In the genomic region with DNA sequence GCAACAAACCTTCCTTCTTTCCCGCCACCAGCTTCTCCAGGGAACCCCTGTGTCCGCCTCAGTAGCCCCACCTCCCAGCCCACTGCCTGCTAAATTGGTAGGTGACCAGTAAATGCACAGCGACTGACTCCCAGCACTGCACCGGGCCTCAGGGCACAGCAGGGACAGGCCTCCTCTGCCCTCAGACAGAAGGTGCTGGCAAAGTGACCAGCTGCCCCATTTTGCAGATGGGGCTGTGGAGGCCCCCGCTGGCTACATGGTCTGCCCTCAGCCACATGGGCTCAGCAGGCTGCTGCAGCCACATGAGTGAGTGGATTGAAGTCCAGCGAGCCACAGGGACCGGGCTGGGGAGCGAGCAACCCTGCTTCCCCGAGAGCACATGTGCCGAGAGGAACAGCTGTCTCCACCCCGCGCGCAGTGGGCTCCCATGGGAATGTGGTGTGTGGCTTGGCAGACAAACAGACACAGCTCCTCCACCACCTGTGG, we compare ENCODE assay signal across 15 cellular contexts. TPM values are rescaled to one million over a fixed set of nuclear protein-coding genes. Genes with fewer than 3 reads are reported as not detected.
DNase-seq lines count a peak whose midpoint lies in the region; ATAC-seq and TF ChIP-seq lines count a peak whose summit lies in the region.
"Had no signal": no experiment of that assay in that cellular context is flagged by ENCODE, and none has a peak within 500 bp of the region (broad histone marks: within the 10 kb centered on the region; RNA-seq: fewer than 3 reads in every experiment).

No MANE protein-coding gene starts in this region.

- H3K36me3 Mint-ChIP-seq in Caco-2 (ENCODE audit: insufficient read depth, unreplicated experiment), result no peaks in the 10 kb centered on the region
- H3K36me3 Mint-ChIP-seq in activated T-cell treated with anti-CD3 and anti-CD28 coated beads, Interleukin-2, amount 50 U/mL, for 4 hours (ENCODE audit: insufficient read depth), result no peaks in the 10 kb centered on the region

- no peak overlapping the region for H3K27ac Mint-ChIP-seq in Caco-2 (ENCODE audit: unreplicated experiment)
- H3K27ac Mint-ChIP-seq: activated CD8-positive, alpha-beta T cell treated with anti-CD3 and anti-CD28 coated beads for 36 hours had no signal

- peaks cover 2% of the 10 kb centered on the region for H3K27me3 Mint-ChIP-seq in Caco-2 (ENCODE audit: insufficient read depth, unreplicated experiment)
- peaks cover 6% of the 10 kb centered on the region for H3K27me3 Mint-ChIP-seq in activated T-cell treated with anti-CD3 and anti-CD28 coated beads, Interleukin-2, amount 50 U/mL, for 4 hours (ENCODE audit: low read depth)

- no peaks in the 10 kb centered on the region for H3K9me3 Mint-ChIP-seq in Caco-2 (ENCODE audit: unreplicated experiment)
- H3K9me3 Mint-ChIP-seq in activated T-cell treated with anti-CD3 and anti-CD28 coated beads, Interleukin-2, amount 50 U/mL, for 4 hours, result no peaks in the 10 kb centered on the region
- H3K9me3 Mint-ChIP-seq: activated CD8-positive, alpha-beta T cell treated with anti-CD3 and anti-CD28 coated beads for 36 hours had no signal

- H3K4me1 ChIP-seq in heart left ventricle, result peaks cover 0 to 33% (median 9%) of the 10 kb centered on the region in 12 donors
- H3K4me1 ChIP-seq in sigmoid colon, result peaks cover 0 to 8% (median 0%) of the 10 kb centered on the region in 4 donors
- H3K4me1 ChIP-seq in Caco-2, result no peaks in the 10 kb centered on the region

- no peak for TF ChIP-seq EP300 in sigmoid colon (IDR thresholded peaks at IDR 0.05)

- H3K4me3 ChIP-seq in heart left ventricle (no peak overlapping the region), sigmoid colon (no peak overlapping the region), Caco-2 (ENCODE audit: low read depth, low read length) (no peak overlapping the region)

- H3K27ac ChIP-seq in heart left ventricle (peak overlapping the region in 5 of 12 donors; percentile 29 to 65 (median 48)), sigmoid colon (no peak overlapping the region)
- H3K27ac ChIP-seq: neutrophil had no signal

- H3K4me3 Mint-ChIP-seq in Caco-2 (ENCODE audit: unreplicated experiment), result no peak overlapping the region
- no peak overlapping the region for H3K4me3 Mint-ChIP-seq in activated T-cell treated with anti-CD3 and anti-CD28 coated beads, Interleukin-2, amount 50 U/mL, for 4 hours
- H3K4me3 Mint-ChIP-seq: activated CD8-positive, alpha-beta T cell treated with anti-CD3 and anti-CD28 coated beads for 36 hours had no signal

- H3K4me1 Mint-ChIP-seq in Caco-2 (ENCODE audit: low read depth, unreplicated experiment), result no peaks in the 10 kb centered on the region
- no peaks in the 10 kb centered on the region for H3K4me1 Mint-ChIP-seq in activated T-cell treated with anti-CD3 and anti-CD28 coated beads, Interleukin-2, amount 50 U/mL, for 4 hours (ENCODE audit: low read depth)

- H3K9me3 ChIP-seq in heart left ventricle (no peaks in the 10 kb centered on the region), sigmoid colon (no peaks in the 10 kb centered on the region), Caco-2 (no peaks in the 10 kb centered on the region)
- H3K9me3 ChIP-seq: neutrophil had no signal

- TF ChIP-seq POLR2A in heart left ventricle (IDR thresholded peaks at IDR 0.05) (no peak), sigmoid colon (IDR thresholded peaks at IDR 0.05) (no peak)

- WGBS in heart left ventricle, 4 donors, result 54 to 69% (median 64%) methylated on average over 10 to 13 of the region's 13 CpGs
- WGBS in sigmoid colon, 2 donors, result 69 to 87% methylated on average over 13 of the region's 13 CpGs

- BruUV-seq in Caco-2 (replicated peaks; lab: Mats Ljungman, UMichigan), result no TSS peak

- POLR2A ChIA-PET in Caco-2 (lab: Charles Lee), result no interaction called here

- TF ChIP-seq CTCF in heart left ventricle (IDR thresholded peaks at IDR 0.05), result no peak
- TF ChIP-seq CTCF in sigmoid colon (IDR thresholded peaks at IDR 0.05), result no peak
- no peak for TF ChIP-seq CTCF in Caco-2 (IDR thresholded peaks at IDR 0.05; ENCODE audit: insufficient read depth in 1 of 2, low read depth in 1 of 2, low read length in 1 of 2, severe bottlenecking in 1 of 2, unreplicated experiment in 1 of 2)

- intact Hi-C loops in heart left ventricle (cut with DNase I) (loop anchor here in 1 of 10 donors (5.0 kb wide), 2 partner anchors 53 to 93 kb away; no protein-coding TSS in a partner anchor), sigmoid colon (cut with DNase I) (no loop called here), Caco-2 (cut with micrococcal nuclease; ENCODE audit: unreplicated experiment) (no loop called here)

- CTCF ChIA-PET in Caco-2 (lab: Charles Lee), result no interaction called here

- H3K36me3 ChIP-seq in heart left ventricle, result no peaks in the 10 kb centered on the region
- no peaks in the 10 kb centered on the region for H3K36me3 ChIP-seq in sigmoid colon
- H3K36me3 ChIP-seq in Caco-2 (ENCODE audit: control insufficient read depth, insufficient read depth, low read length), result no peaks in the 10 kb centered on the region
- H3K36me3 ChIP-seq: neutrophil had no signal

- DNase-seq in DMS 273 (lab: John Stamatoyannopoulos, UW; ENCODE audit: unreplicated experiment) (peak; percentile 93), NCI-H1694 treated with DMSO at 0.1 percent for 48 hours (lab: John Stamatoyannopoulos, UW) (peak; percentile 55), heart left ventricle (peak; percentile 73 to 88 (median 84)), sigmoid colon (peak; percentile 78), Caco-2 (no peak), pons (ENCODE audit: low spot score) (no peak)
- DNase-seq in activated effector memory CD4-positive, alpha-beta T cell treated with anti-CD3 and anti-CD28 coated beads, Interleukin-2, amount 50 U/mL, for 16 hours, result no peak
- no peak for DNase-seq in activated T-cell treated with anti-CD3 and anti-CD28 coated beads, Interleukin-2, amount 50 U/mL, for 4 hours
- DNase-seq: activated CD8-positive, alpha-beta T cell treated with anti-CD3 and anti-CD28 coated beads for 36 hours; activated gamma-delta T cell; DMS153; IMR-90; MV-4-11; stimulated activated CD4-positive, alpha-beta T cell treated with anti-CD3 and anti-CD28 coated beads, Interleukin-12 subunit alpha, Interleukin-12 subunit beta, amount 100 ng/mL, for 4 hours had no signal

- ATAC-seq in heart left ventricle, result peak; percentile 6 to 57 (median 56)
- ATAC-seq in activated T-cell treated with anti-CD3 and anti-CD28 coated beads, Interleukin-2, amount 50 U/mL, for 4 hours, result no peak
- ATAC-seq: activated CD8-positive, alpha-beta T cell treated with anti-CD3 and anti-CD28 coated beads for 36 hours had no signal

- H3K27me3 ChIP-seq in heart left ventricle, result peaks cover 0 to 7% (median 2%) of the 10 kb centered on the region in 9 donors
- H3K27me3 ChIP-seq in sigmoid colon, result peaks cover 0 to 9% (median 0%) of the 10 kb centered on the region in 3 donors
- no peaks in the 10 kb centered on the region for H3K27me3 ChIP-seq in Caco-2 (replicated peaks; ENCODE audit: control insufficient read depth, insufficient read depth, low read length)

RNA-seq across cellular contexts. Expression of a gene that starts 7.8 kb away (rescaled TPM):
- 1 to 10 TPM in 4 of 9 donors, under 1 TPM in 3, not detected in 2; 0.42 to 7.0 (median 1.3) TPM for total RNA-seq in heart left ventricle
- polyA plus RNA-seq in heart left ventricle, result 1 to 10 TPM; 2.7 to 3.9 TPM
- total RNA-seq in sigmoid colon, result 1 to 10 TPM in 2 of 4 donors, not detected in 2; 1.9 to 5.6 TPM
- 1 to 10 TPM in 1 of 3 donors, under 1 TPM in 1, not detected in 1; 0.60 to 2.8 TPM for polyA plus RNA-seq in sigmoid colon
- total RNA-seq in Caco-2 (2022), result not detected in 2 replicates
- 1 to 10 TPM in 1 of 3 donors, under 1 TPM in 2; 0.61 to 1.2 (median 0.79) TPM for total RNA-seq in activated T-cell treated with anti-CD3 and anti-CD28 coated beads, Interleukin-2, amount 50 U/mL, for 4 hours

RNA-seq across cellular contexts. Expression of a gene that starts 27.6 kb away (rescaled TPM):
- total RNA-seq in heart left ventricle (10 to 100 TPM; 14.9 to 27.3 (median 22.4) TPM), sigmoid colon (10 to 100 TPM; 22.5 to 37.9 (median 30.8) TPM), Caco-2 (2022) (15.5 and 18.0 TPM in 2 replicates)
- polyA plus RNA-seq in heart left ventricle (10 to 100 TPM; 12.4 to 12.9 TPM), sigmoid colon (10 to 100 TPM in 1 of 3 donors, 1 to 10 TPM in 2; 8.8 to 17.5 (median 9.0) TPM)
- total RNA-seq in activated T-cell treated with anti-CD3 and anti-CD28 coated beads, Interleukin-2, amount 50 U/mL, for 4 hours, result 10 to 100 TPM; 38.5 to 43.7 (median 41.4) TPM

Comparison
In these comparisons a context has a peak if more than half of its experiments do, and no peak if none do; other contexts are left out.
1. DNase-seq: peak in DMS 273 (single experiment), NCI-H1694 treated with DMSO at 0.1 percent for 48 hours (single experiment), heart left ventricle (5 of 5) and sigmoid colon (single experiment); none in activated effector memory CD4-positive, alpha-beta T cell treated with anti-CD3 and anti-CD28 coated beads, Interleukin-2, amount 50 U/mL, for 16 hours (single experiment), Caco-2 (0 of 2), pons (single experiment) and activated T-cell treated with anti-CD3 and anti-CD28 coated beads, Interleukin-2, amount 50 U/mL, for 4 hours (single experiment).
2. ATAC-seq: peak in heart left ventricle (4 of 4); none in activated T-cell treated with anti-CD3 and anti-CD28 coated beads, Interleukin-2, amount 50 U/mL, for 4 hours (0 of 2).